ENCODE assay signal across 1 cellular context in genomic region chr5:73858054-73858453, GRCh38.
TF ChIP-seq lines count a peak whose summit lies in the region.

No MANE protein-coding gene starts in this region.

TF ChIP-seq in HepG2, 621 proteins besides CTCF, POLR2A, EP300 and RAD21 (continued from another document and continues in another):
- TF ChIP-seq, protein P1, sequence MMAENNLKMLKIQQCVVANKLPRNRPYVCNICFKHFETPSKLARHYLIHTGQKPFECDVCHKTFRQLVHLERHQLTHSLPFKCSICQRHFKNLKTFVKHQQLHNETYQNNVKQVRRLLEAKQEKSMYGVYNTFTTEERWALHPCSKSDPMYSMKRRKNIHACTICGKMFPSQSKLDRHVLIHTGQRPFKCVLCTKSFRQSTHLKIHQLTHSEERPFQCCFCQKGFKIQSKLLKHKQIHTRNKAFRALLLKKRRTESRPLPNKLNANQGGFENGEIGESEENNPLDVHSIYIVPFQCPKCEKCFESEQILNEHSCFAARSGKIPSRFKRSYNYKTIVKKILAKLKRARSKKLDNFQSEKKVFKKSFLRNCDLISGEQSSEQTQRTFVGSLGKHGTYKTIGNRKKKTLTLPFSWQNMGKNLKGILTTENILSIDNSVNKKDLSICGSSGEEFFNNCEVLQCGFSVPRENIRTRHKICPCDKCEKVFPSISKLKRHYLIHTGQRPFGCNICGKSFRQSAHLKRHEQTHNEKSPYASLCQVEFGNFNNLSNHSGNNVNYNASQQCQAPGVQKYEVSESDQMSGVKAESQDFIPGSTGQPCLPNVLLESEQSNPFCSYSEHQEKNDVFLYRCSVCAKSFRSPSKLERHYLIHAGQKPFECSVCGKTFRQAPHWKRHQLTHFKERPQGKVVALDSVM (CRISPR knock-in tag; IDR thresholded peaks at IDR 0.05), result no peak
- TF ChIP-seq TEAD3 (CRISPR knock-in tag; optimal IDR thresholded peaks at IDR 0.05; ENCODE audit: borderline replicate concordance) (peak; percentile 71), NR2F2 (IDR thresholded peaks at IDR 0.05; ENCODE audit: borderline replicate concordance, low read depth) (no peak), POGZ (CRISPR knock-in tag; IDR thresholded peaks at IDR 0.05) (peak; percentile 82), ASH2L (IDR thresholded peaks at IDR 0.05; ENCODE audit: insufficient read length, low read depth, low read length) (peak; percentile 34), HOXA3 (CRISPR knock-in tag; IDR thresholded peaks at IDR 0.05) (peak; percentile 77), HNF1A (IDR thresholded peaks at IDR 0.05; ENCODE audit: low read depth) (peak; percentile 36; the same call in 1 of the 2 replicates), HNF1A (CRISPR knock-in tag; IDR thresholded peaks at IDR 0.05; ENCODE audit: borderline replicate concordance) (no peak; the same call in 1 of the 2 replicates), MIXL1 (CRISPR knock-in tag; IDR thresholded peaks at IDR 0.05) (peak; percentile 47; the same call in 1 of the 2 replicates), SIX1 (CRISPR knock-in tag; IDR thresholded peaks at IDR 0.05; ENCODE audit: borderline replicate concordance) (peak; percentile 50; the same call in 1 of the 2 replicates), YEATS2 (CRISPR knock-in tag; IDR thresholded peaks at IDR 0.05; ENCODE audit: borderline replicate concordance) (peak; percentile 73; the same call in 1 of the 2 replicates), TFE3 (CRISPR knock-in tag; IDR thresholded peaks at IDR 0.05) (peak; percentile 85), ZNF580 (CRISPR knock-in tag; IDR thresholded peaks at IDR 0.05; ENCODE audit: borderline replicate concordance, low read depth) (0 out of 2 replicates have a peak, but pooled peaks have one; percentile 38), ZBTB20 (CRISPR knock-in tag; IDR thresholded peaks at IDR 0.05; ENCODE audit: borderline replicate concordance, low read depth) (no peak), ZNF431 (CRISPR knock-in tag; IDR thresholded peaks at IDR 0.05; ENCODE audit: borderline replicate concordance, low read depth) (peak; percentile 47; the same call in 1 of the 2 replicates), AHDC1 (CRISPR knock-in tag; IDR thresholded peaks at IDR 0.05; ENCODE audit: borderline replicate concordance) (peak; percentile 78; the same call in 1 of the 2 replicates), BCL6 (CRISPR knock-in tag; IDR thresholded peaks at IDR 0.05) (peak; percentile 79), ZNF224 (CRISPR knock-in tag; IDR thresholded peaks at IDR 0.05) (no peak), ZNF878 (CRISPR knock-in tag; IDR thresholded peaks at IDR 0.05) (peak; percentile 43; the same call in 1 of the 2 replicates), TSC22D2 (CRISPR knock-in tag; IDR thresholded peaks at IDR 0.05; ENCODE audit: borderline replicate concordance) (no peak), SALL1 (CRISPR knock-in tag; IDR thresholded peaks at IDR 0.05) (peak; percentile 86), SAP130 (CRISPR knock-in tag; IDR thresholded peaks at IDR 0.05; ENCODE audit: low read depth) (peak; percentile 84), ZNF430 (CRISPR knock-in tag; IDR thresholded peaks at IDR 0.05) (no peak), GZF1 (CRISPR knock-in tag; IDR thresholded peaks at IDR 0.05) (no peak), NKX3-1 (CRISPR knock-in tag; IDR thresholded peaks at IDR 0.05) (no peak), KDM4B (CRISPR knock-in tag; IDR thresholded peaks at IDR 0.05) (peak; percentile 69; the same call in 1 of the 2 replicates), ZBTB34 (CRISPR knock-in tag; IDR thresholded peaks at IDR 0.05) (0 out of 2 replicates have a peak, but pooled peaks have one; percentile 32), ZNF784 (CRISPR knock-in tag; IDR thresholded peaks at IDR 0.05; ENCODE audit: borderline replicate concordance) (no peak), HOXD1 (CRISPR knock-in tag; IDR thresholded peaks at IDR 0.05) (0 out of 2 replicates have a peak, but pooled peaks have one; percentile 44), ZBTB3 (CRISPR knock-in tag; IDR thresholded peaks at IDR 0.05; ENCODE audit: borderline replicate concordance, low read depth) (0 out of 2 replicates have a peak, but pooled peaks have one; percentile 23), CREM (IDR thresholded peaks at IDR 0.05) (peak; percentile 42), CREM (CRISPR knock-in tag; IDR thresholded peaks at IDR 0.05) (no peak)
- TF ChIP-seq, protein P2, sequence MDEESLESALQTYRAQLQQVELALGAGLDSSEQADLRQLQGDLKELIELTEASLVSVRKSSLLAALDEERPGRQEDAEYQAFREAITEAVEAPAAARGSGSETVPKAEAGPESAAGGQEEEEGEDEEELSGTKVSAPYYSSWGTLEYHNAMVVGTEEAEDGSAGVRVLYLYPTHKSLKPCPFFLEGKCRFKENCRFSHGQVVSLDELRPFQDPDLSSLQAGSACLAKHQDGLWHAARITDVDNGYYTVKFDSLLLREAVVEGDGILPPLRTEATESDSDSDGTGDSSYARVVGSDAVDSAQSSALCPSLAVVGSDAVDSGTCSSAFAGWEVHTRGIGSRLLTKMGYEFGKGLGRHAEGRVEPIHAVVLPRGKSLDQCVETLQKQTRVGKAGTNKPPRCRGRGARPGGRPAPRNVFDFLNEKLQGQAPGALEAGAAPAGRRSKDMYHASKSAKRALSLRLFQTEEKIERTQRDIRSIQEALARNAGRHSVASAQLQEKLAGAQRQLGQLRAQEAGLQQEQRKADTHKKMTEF (CRISPR knock-in tag; IDR thresholded peaks at IDR 0.05), result peak; percentile 83
- TF ChIP-seq, protein P3, sequence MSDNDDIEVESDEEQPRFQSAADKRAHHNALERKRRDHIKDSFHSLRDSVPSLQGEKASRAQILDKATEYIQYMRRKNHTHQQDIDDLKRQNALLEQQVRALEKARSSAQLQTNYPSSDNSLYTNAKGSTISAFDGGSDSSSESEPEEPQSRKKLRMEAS (IDR thresholded peaks at IDR 0.05), result peak; percentile 52
- TF ChIP-seq, protein P4, sequence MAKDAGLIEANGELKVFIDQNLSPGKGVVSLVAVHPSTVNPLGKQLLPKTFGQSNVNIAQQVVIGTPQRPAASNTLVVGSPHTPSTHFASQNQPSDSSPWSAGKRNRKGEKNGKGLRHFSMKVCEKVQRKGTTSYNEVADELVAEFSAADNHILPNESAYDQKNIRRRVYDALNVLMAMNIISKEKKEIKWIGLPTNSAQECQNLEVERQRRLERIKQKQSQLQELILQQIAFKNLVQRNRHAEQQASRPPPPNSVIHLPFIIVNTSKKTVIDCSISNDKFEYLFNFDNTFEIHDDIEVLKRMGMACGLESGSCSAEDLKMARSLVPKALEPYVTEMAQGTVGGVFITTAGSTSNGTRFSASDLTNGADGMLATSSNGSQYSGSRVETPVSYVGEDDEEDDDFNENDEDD (CRISPR knock-in tag; IDR thresholded peaks at IDR 0.05; ENCODE audit: borderline replicate concordance), result peak; percentile 44; the same call in 1 of the 2 replicates
